ENCODE assay signal across 28 cellular contexts in the genomic region with DNA sequence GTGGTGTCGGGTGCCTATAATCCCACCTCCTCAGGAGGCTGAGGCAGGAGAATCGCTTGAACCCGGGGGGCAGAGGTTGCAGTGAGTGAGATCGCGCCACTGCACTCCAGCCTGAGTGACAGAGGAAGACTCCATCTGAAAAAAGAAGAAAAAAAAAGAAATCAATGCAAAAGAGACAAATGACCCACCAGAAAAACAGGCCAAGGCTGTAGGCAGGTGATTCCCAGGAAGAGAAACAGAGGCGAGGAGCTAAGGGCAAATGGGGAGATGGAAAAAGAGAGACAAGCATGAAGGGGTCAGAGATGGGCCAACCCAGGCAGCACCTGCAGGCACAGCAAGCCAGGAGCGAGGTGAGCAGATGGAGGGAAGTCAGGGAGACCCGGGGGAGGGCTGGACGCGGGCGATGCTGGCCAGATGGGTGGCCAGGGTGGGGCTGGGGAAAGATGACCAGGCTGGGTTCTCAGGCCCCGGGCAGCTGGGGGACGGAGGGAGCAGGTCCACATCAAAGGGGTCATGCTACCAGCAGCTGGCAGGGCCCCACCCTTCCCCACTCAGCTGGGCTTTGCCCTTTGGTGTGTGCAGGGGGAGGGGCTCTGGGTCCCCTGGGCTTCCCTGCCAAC. TPM values are rescaled to one million over a fixed set of nuclear protein-coding genes. Genes with fewer than 3 reads are reported as not detected.
DNase-seq lines count a peak whose midpoint lies in the region; ATAC-seq, FAIRE-seq and TF ChIP-seq lines count a peak whose summit lies in the region.
"Had no signal": no experiment of that assay in that cellular context is flagged by ENCODE, and none has a peak within 500 bp of the region (broad histone marks: within the 10 kb centered on the region; RNA-seq: fewer than 3 reads in every experiment).

No MANE protein-coding gene starts in this region.

- no peak overlapping the region for H2BK120ac ChIP-seq in neuronal stem cell (ENCODE audit: low read depth, low read length)

- TF ChIP-seq CTCF in heart right ventricle (IDR thresholded peaks at IDR 0.05), result no peak
- no peak for TF ChIP-seq CTCF in endothelial cell (IDR thresholded peaks at IDR 0.05; ENCODE audit: unreplicated experiment)
- no peak for TF ChIP-seq CTCF in upper lobe of right lung (IDR thresholded peaks at IDR 0.05)
- no peak for TF ChIP-seq CTCF in sigmoid colon (IDR thresholded peaks at IDR 0.05)

- intact Hi-C loops in heart right ventricle (cut with DNase I) (loop anchor here in 2 of 10 donors (10.0 kb wide), 1 partner anchor 105 kb away; no protein-coding TSS in a partner anchor), cardiac septum (cut with DNase I) (no loop called here), upper lobe of right lung (cut with DNase I) (no loop called here), sigmoid colon (cut with DNase I) (no loop called here)

- no peak for TF ChIP-seq EP300 in sigmoid colon (IDR thresholded peaks at IDR 0.05)

- H3K27me3 Mint-ChIP-seq in endothelial cell (ENCODE audit: unreplicated experiment), result peaks cover 13% of the 10 kb centered on the region

- H3K4me3 Mint-ChIP-seq in endothelial cell (ENCODE audit: unreplicated experiment), result peak overlapping the region; percentile 82
- H3K4me3 Mint-ChIP-seq: activated CD4-positive, alpha-beta memory T cell treated with anti-CD3 and anti-CD28 coated beads for 36 hours; brain; effector memory CD8-positive, alpha-beta T cell had no signal

- H3K79me1 ChIP-seq in neuronal stem cell (ENCODE audit: low read depth, low read length), result no peaks in the 10 kb centered on the region

- H3K4me3 ChIP-seq in heart right ventricle, result no peak overlapping the region
- H3K4me3 ChIP-seq in neuronal stem cell (ENCODE audit: low read length in 2 of 2), result no peak overlapping the region
- no peak overlapping the region for H3K4me3 ChIP-seq in upper lobe of right lung
- no peak overlapping the region for H3K4me3 ChIP-seq in sigmoid colon

- peaks cover 7 to 78% (median 58%) of the 10 kb centered on the region in 9 donors for H3K4me1 ChIP-seq in heart right ventricle
- peaks cover 7 to 10% of the 10 kb centered on the region in 2 donors for H3K4me1 ChIP-seq in neuronal stem cell (ENCODE audit: control insufficient read depth in 2 of 2, insufficient read depth in 1 of 2, low read depth in 1 of 2, low read length in 2 of 2)
- peaks cover 19% of the 10 kb centered on the region for H3K4me1 ChIP-seq in upper lobe of right lung
- H3K4me1 ChIP-seq in sigmoid colon, result peaks cover 0 to 8% (median 0%) of the 10 kb centered on the region in 4 donors
- H3K4me1 ChIP-seq: Caco-2 had no signal

- TF ChIP-seq POLR2A in GM12892 (IDR thresholded peaks at IDR 0.05; ENCODE audit: low read depth, low read length) (no peak), sigmoid colon (IDR thresholded peaks at IDR 0.05) (no peak)

- H3K9me3 Mint-ChIP-seq in endothelial cell (ENCODE audit: unreplicated experiment), result no peaks in the 10 kb centered on the region
- H3K9me3 Mint-ChIP-seq: activated CD4-positive, alpha-beta memory T cell treated with anti-CD3 and anti-CD28 coated beads for 36 hours; brain; effector memory CD8-positive, alpha-beta T cell had no signal

- ATAC-seq in heart right ventricle (no peak), upper lobe of right lung (no peak)
- ATAC-seq: activated CD4-positive, CD25-positive, alpha-beta regulatory T cell treated with anti-CD3 and anti-CD28 coated beads, Interleukin-2, amount 50 U/mL, for 24 hours; effector memory CD8-positive, alpha-beta T cell had no signal

- peak overlapping the region; percentile 67 for H3K23ac ChIP-seq in neuronal stem cell (ENCODE audit: low read depth, low read length, poor library complexity)

- no peak overlapping the region for H3K4ac ChIP-seq in neuronal stem cell (ENCODE audit: low read length)

- no peaks in the 10 kb centered on the region for H3K27me3 ChIP-seq in heart right ventricle
- peaks cover 0 to 15% (median 0%) of the 10 kb centered on the region in 3 experiments for H3K27me3 ChIP-seq in neuronal stem cell (ENCODE audit: control insufficient read depth in 3 of 3, insufficient read depth in 3 of 3, low read depth in 1 of 3, low read length in 3 of 3)
- H3K27me3 ChIP-seq in upper lobe of right lung, result no peaks in the 10 kb centered on the region
- peaks cover 0 to 6% (median 0%) of the 10 kb centered on the region in 3 donors for H3K27me3 ChIP-seq in sigmoid colon

- WGBS in heart right ventricle, 2 donors, result 77 to 88% methylated on average over 13 of the region's 13 CpGs
- no CpG with 5 or more reads among the region's 13 CpGs for whole genome bisulfite sequencing in neuronal stem cell (ENCODE audit: extremely low coverage in 2 of 2, insufficient read length in 2 of 2, insufficient replicate concordance in 1 of 2), 2 donors
- WGBS in sigmoid colon, 2 donors, result 70 to 88% methylated on average over 13 of the region's 13 CpGs

- no peak overlapping the region for H3K14ac ChIP-seq in neuronal stem cell (ENCODE audit: low read length)

- peak overlapping the region; percentile 45 for H3K18ac ChIP-seq in neuronal stem cell (ENCODE audit: low read length)

- DNase-seq in heart right ventricle (no peak), cardiac septum (ENCODE audit: low spot score) (no peak), endothelial cell (ENCODE audit: low spot score) (no peak), neuronal stem cell (ENCODE audit: low spot score) (no peak), upper lobe of right lung (no peak), NCI-H146 (lab: John Stamatoyannopoulos, UW) (no peak), GM12892 (ENCODE audit: insufficient read length) (no peak), sigmoid colon (no peak)
- DNase-seq: activated CD4-positive, alpha-beta memory T cell treated with anti-CD3 and anti-CD28 coated beads for 36 hours; activated CD8-positive, alpha-beta memory T cell treated with anti-CD3 and anti-CD28 coated beads, Interleukin-2, amount 50 U/mL, for 48 hours; Caco-2; effector memory CD8-positive, alpha-beta T cell; Karpas-422; kidney glomerular epithelial cell; mesendoderm; NCI-H1694; NCI-H510A; NK-92 treated with Interleukin-12 subunit alpha and Interleukin-12 subunit beta, amount 100 ng/mL, for 24 hours had no signal

- peak overlapping the region; percentile 74 for H2AK5ac ChIP-seq in neuronal stem cell (ENCODE audit: low read depth, low read length)

- peaks cover 56% of the 10 kb centered on the region for H3K4me1 Mint-ChIP-seq in endothelial cell (ENCODE audit: unreplicated experiment)

- no peak overlapping the region for H3K9ac ChIP-seq in neuronal stem cell (ENCODE audit: low read depth, low read length, poor library complexity)

- H3K36me3 Mint-ChIP-seq in endothelial cell (ENCODE audit: low read depth, unreplicated experiment), result peaks cover 45% of the 10 kb centered on the region
- H3K36me3 Mint-ChIP-seq: activated CD4-positive, alpha-beta memory T cell treated with anti-CD3 and anti-CD28 coated beads for 36 hours had no signal

- H4K8ac ChIP-seq in neuronal stem cell (ENCODE audit: low read depth, low read length), result no peak overlapping the region

- no peak overlapping the region for H3K4me2 ChIP-seq in neuronal stem cell (ENCODE audit: insufficient read depth, low read length, poor library complexity, severe bottlenecking)

- peak overlapping the region; percentile 97 for H3K27ac Mint-ChIP-seq in endothelial cell (ENCODE audit: unreplicated experiment)
- H3K27ac Mint-ChIP-seq: activated CD4-positive, alpha-beta memory T cell treated with anti-CD3 and anti-CD28 coated beads for 36 hours; effector memory CD8-positive, alpha-beta T cell had no signal

- H3K36me3 ChIP-seq in heart right ventricle (peaks cover 0 to 12% (median 0%) of the 10 kb centered on the region in 9 donors), neuronal stem cell (replicated peaks in 1 of 2; ENCODE audit: control insufficient read depth in 2 of 2, insufficient read depth in 2 of 2, low read length in 2 of 2) (no peaks in the 10 kb centered on the region), upper lobe of right lung (no peaks in the 10 kb centered on the region), sigmoid colon (no peaks in the 10 kb centered on the region)

- H3K27ac ChIP-seq in heart right ventricle, result peak overlapping the region; percentile 48 to 88 (median 78)
- no peak overlapping the region for H3K27ac ChIP-seq in neuronal stem cell (replicated peaks; ENCODE audit: low read length)
- H3K27ac ChIP-seq in upper lobe of right lung, result peak overlapping the region; percentile 68
- peak overlapping the region in 1 of 4 donors; percentile 60 for H3K27ac ChIP-seq in sigmoid colon

- H3K9me3 ChIP-seq in heart right ventricle (no peaks in the 10 kb centered on the region), neuronal stem cell (replicated peaks in 1 of 2; ENCODE audit: control insufficient read depth in 2 of 2, insufficient read depth in 1 of 2, low read depth in 1 of 2, low read length in 2 of 2) (no peaks in the 10 kb centered on the region), upper lobe of right lung (no peaks in the 10 kb centered on the region), sigmoid colon (no peaks in the 10 kb centered on the region)
- H3K9me3 ChIP-seq: Caco-2 had no signal

- no peak overlapping the region for H2AFZ ChIP-seq in neuronal stem cell (ENCODE audit: low read length)

- H4K91ac ChIP-seq in neuronal stem cell (ENCODE audit: low read depth, low read length, poor library complexity), result peak overlapping the region; percentile 81

- no peak for FAIRE-seq in GM12892 (lab: Jason Lieb, UNC)
- FAIRE-seq: colon, GM12891 had no signal

- H2BK5ac ChIP-seq in neuronal stem cell (ENCODE audit: low read length), result no peak overlapping the region

- no peak overlapping the region for H2BK12ac ChIP-seq in neuronal stem cell (ENCODE audit: low read length)

- H2BK15ac ChIP-seq in neuronal stem cell (ENCODE audit: low read length), result no peak overlapping the region

RNA-seq across cellular contexts. Expression of a gene that starts 25.5 kb away (rescaled TPM):
- total RNA-seq in heart right ventricle (10 to 100 TPM; 18.7 to 30.3 (median 21.7) TPM), cardiac septum (26.1 TPM), endothelial cell (ENCODE audit: unreplicated experiment) (32.4 TPM), upper lobe of right lung (46.7 TPM), sigmoid colon (10 to 100 TPM; 23.2 to 32.4 (median 27.4) TPM)
- polyA plus RNA-seq in heart right ventricle (10 to 100 TPM; 25.4 to 25.7 TPM), sigmoid colon (10 to 100 TPM in 1 of 3 donors, 1 to 10 TPM in 2; 6.6 to 44.5 (median 7.4) TPM)
- polyA plus RNA-seq in neuronal stem cell (2013, experiment 1 of 2), result 15.0 TPM
- 14.9 TPM for polyA plus RNA-seq in neuronal stem cell (2013, experiment 2 of 2)
- 29.3 TPM for polyA plus RNA-seq in GM12892 (2012; ENCODE audit: missing spikeins)

RNA-seq across cellular contexts. Expression of a gene that starts 30.7 kb away (rescaled TPM):
- total RNA-seq in heart right ventricle, result under 1 TPM in 4 of 10 donors, not detected in 6; 0.08 to 0.19 (median 0.12) TPM
- under 1 TPM; 0.03 to 0.15 TPM for polyA plus RNA-seq in heart right ventricle
- not detected for total RNA-seq in cardiac septum
- not detected for total RNA-seq in endothelial cell (ENCODE audit: unreplicated experiment)
- polyA plus RNA-seq in neuronal stem cell (2013, experiment 1 of 2), result not detected
- not detected for polyA plus RNA-seq in neuronal stem cell (2013, experiment 2 of 2)
- 5.6 TPM for total RNA-seq in upper lobe of right lung
- polyA plus RNA-seq in GM12892 (2012; ENCODE audit: missing spikeins), result not detected
- total RNA-seq in sigmoid colon, result 1 to 10 TPM in 1 of 4 donors, under 1 TPM in 1, not detected in 2; 0.71 to 3.0 TPM
- 10 to 100 TPM; 22.2 to 94.4 (median 28.4) TPM for polyA plus RNA-seq in sigmoid colon
- total RNA-seq: activated CD4-positive, alpha-beta memory T cell treated with anti-CD3 and anti-CD28 coated beads for 36 hours; Caco-2; Daoy; fibroblast of lung; glomerular endothelial cell; H4; osteoblast had no signal
- polyA plus RNA-seq: BJ, fibroblast of lung had no signal

RNA-seq across cellular contexts. Expression of a gene that starts 31.0 kb away (rescaled TPM):
- total RNA-seq in heart right ventricle (10 to 100 TPM in 4 of 10 donors, 1 to 10 TPM in 6; 4.5 to 19.9 (median 8.9) TPM), cardiac septum (10.3 TPM), endothelial cell (ENCODE audit: unreplicated experiment) (187 TPM), upper lobe of right lung (67.0 TPM), sigmoid colon (10 to 100 TPM in 1 of 4 donors, 1 to 10 TPM in 3; 5.3 to 10.8 (median 8.3) TPM)
- polyA plus RNA-seq in heart right ventricle (10 to 100 TPM; 22.0 to 27.7 TPM), sigmoid colon (10 to 100 TPM in 2 of 3 donors, 1 to 10 TPM in 1; 6.6 to 40.5 (median 12.0) TPM)
- 0.54 TPM for polyA plus RNA-seq in neuronal stem cell (2013, experiment 1 of 2)
- 0.58 TPM for polyA plus RNA-seq in neuronal stem cell (2013, experiment 2 of 2)
- polyA plus RNA-seq in GM12892 (2012; ENCODE audit: missing spikeins), result 0.28 TPM
- total RNA-seq: Daoy had no signal
- polyA plus RNA-seq: BJ, fibroblast of lung had no signal

RNA-seq across cellular contexts. Expression of a gene that starts 54.7 kb away (rescaled TPM):
- total RNA-seq in heart right ventricle, result 10 to 100 TPM in 9 of 10 donors, 1 to 10 TPM in 1; 7.8 to 84.1 (median 23.4) TPM
- 10 to 100 TPM in 1 of 2 donors, 1 to 10 TPM in 1; 2.7 to 11.8 TPM for polyA plus RNA-seq in heart right ventricle
- total RNA-seq in cardiac septum, result 8.1 TPM
- total RNA-seq in endothelial cell (ENCODE audit: unreplicated experiment), result 0.59 TPM
- 8.7 TPM for polyA plus RNA-seq in neuronal stem cell (2013, experiment 1 of 2)
- polyA plus RNA-seq in neuronal stem cell (2013, experiment 2 of 2), result 9.0 TPM
- total RNA-seq in upper lobe of right lung, result 2.7 TPM
- polyA plus RNA-seq in GM12892 (2012; ENCODE audit: missing spikeins), result not detected
- 1 to 10 TPM in 3 of 4 donors, under 1 TPM in 1; 0.33 to 1.9 (median 1.6) TPM for total RNA-seq in sigmoid colon
- polyA plus RNA-seq in sigmoid colon, result under 1 TPM in 2 of 3 donors, not detected in 1; 0.45 to 0.60 TPM
- total RNA-seq: activated CD4-positive, alpha-beta memory T cell treated with anti-CD3 and anti-CD28 coated beads for 36 hours; Daoy; glomerular endothelial cell; osteoblast had no signal
- polyA plus RNA-seq: BJ had no signal
